25 cellular contexts compared by ENCODE assay signal in the genomic region with DNA sequence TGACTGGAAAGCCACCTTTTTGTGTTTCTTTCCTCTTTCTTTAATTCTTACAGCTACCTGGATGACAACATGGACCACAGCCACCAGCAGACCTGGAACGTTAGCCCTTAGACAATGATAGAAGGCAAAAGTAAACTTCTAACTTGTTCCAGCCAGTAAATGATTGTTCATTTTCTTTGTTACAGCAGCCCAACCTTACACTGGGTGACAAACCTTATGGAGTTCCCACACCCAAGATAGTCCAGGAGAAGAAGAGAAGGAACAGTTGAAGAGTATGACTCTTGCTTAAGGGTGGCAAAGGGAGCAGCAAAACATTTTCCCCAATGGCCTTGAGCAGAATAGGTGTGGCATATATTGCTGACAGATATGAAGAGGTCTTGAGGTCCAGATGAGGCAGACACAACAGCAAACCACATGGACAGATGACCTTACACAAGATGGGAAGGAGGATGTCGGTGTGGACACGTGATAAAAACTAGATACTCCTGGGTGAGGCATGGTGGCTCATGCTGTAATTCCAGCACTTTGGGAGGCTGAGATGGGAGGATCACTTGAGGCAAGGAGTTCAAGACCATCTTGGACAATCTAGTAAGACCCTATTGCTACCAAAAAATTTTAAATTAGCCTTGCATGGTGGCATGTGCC.
"Had no signal": no experiment of that assay in that cellular context is flagged by ENCODE, and none has a peak within 500 bp of the region (broad histone marks: within the 10 kb centered on the region; RNA-seq: fewer than 3 reads in every experiment).

No MANE protein-coding gene starts in this region.

- ATAC-seq: activated CD8-positive, alpha-beta memory T cell treated with anti-CD3 and anti-CD28 coated beads, Interleukin-2, amount 10 ng/mL, durations not matched to agents 7 days and 5 days; activated CD8-positive, alpha-beta T cell treated with anti-CD3 and anti-CD28 coated beads for 36 hours; activated naive CD8-positive, alpha-beta T cell treated with anti-CD3 and anti-CD28 coated beads, Interleukin-2, amount 50 U/mL, for 24 hours; body of pancreas; T-cell had no signal

- H3K27ac ChIP-seq: body of pancreas, prostate gland, right atrium auricular region, WERI-Rb-1 had no signal

- H3K4me1 ChIP-seq: prostate gland, right atrium auricular region had no signal

- H3K4me3 Mint-ChIP-seq: activated CD4-positive, alpha-beta T cell treated with anti-CD3 and anti-CD28 coated beads, Interleukin-2, amount 10 ng/mL, durations not matched to agents 7 days and 5 days; activated CD8-positive, alpha-beta memory T cell treated with anti-CD3 and anti-CD28 coated beads, Interleukin-2, amount 10 ng/mL, durations not matched to agents 7 days and 5 days; activated CD8-positive, alpha-beta T cell treated with anti-CD3 and anti-CD28 coated beads for 36 hours; activated naive CD8-positive, alpha-beta T cell treated with anti-CD3 and anti-CD28 coated beads, Interleukin-2, amount 50 U/mL, for 24 hours; dendritic cell treated with granulocyte-macrophage colony-stimulating factor and Interleukin-4, amounts not matched to agents 40 ng/mL and 50 ng/mL, for 4 days; memory B cell; nephron progenitor cell; T-cell; T-helper 2 cell treated with Interferon-gamma antibody and Interleukin-4, amounts not matched to agents 5 μg/mL and 100 μg/mL, for 36 hours had no signal

- DNase-seq: activated CD4-positive, alpha-beta T cell treated with anti-CD3 and anti-CD28 coated beads, Interleukin-2, amount 10 ng/mL, durations not matched to agents 7 days and 5 days; activated CD4-positive, CD25-positive, alpha-beta regulatory T cell treated with anti-CD3 and anti-CD28 coated beads, Interleukin-2, amount 50 U/mL, for 72 hours; activated CD8-positive, alpha-beta memory T cell treated with anti-CD3 and anti-CD28 coated beads, Interleukin-2, amount 10 ng/mL, durations not matched to agents 7 days and 5 days; activated CD8-positive, alpha-beta T cell treated with anti-CD3 and anti-CD28 coated beads for 36 hours; activated effector memory CD4-positive, alpha-beta T cell treated with anti-CD3 and anti-CD28 coated beads, Interleukin-2, amount 50 U/mL, for 16 hours; activated naive CD4-positive, alpha-beta T cell treated with anti-CD3 and anti-CD28 coated beads, Interleukin-2, amount 50 U/mL, for 16 hours; activated naive CD8-positive, alpha-beta T cell treated with anti-CD3 and anti-CD28 coated beads, Interleukin-2, amount 50 U/mL, for 24 hours; activated T-cell treated with anti-CD3 and anti-CD28 coated beads for 4 hours; body of pancreas; effector CD8-positive, alpha-beta T cell; erythroblast; foreskin melanocyte; glutamatergic neuron; hippocampal formation; nephron progenitor cell; occipital lobe; stimulated activated CD4-positive, alpha-beta T cell treated with anti-CD3 and anti-CD28 coated beads, Interleukin-4, amount 100 ng/mL, for 24 hours; stimulated activated naive CD4-positive, alpha-beta T cell treated with Interleukin-2 at 50 U/mL for 16 hours; T-cell; WERI-Rb-1 had no signal

- H3K27ac Mint-ChIP-seq: activated CD4-positive, alpha-beta T cell treated with anti-CD3 and anti-CD28 coated beads, Interleukin-2, amount 10 ng/mL, durations not matched to agents 7 days and 5 days; activated CD8-positive, alpha-beta memory T cell treated with anti-CD3 and anti-CD28 coated beads, Interleukin-2, amount 10 ng/mL, durations not matched to agents 7 days and 5 days; activated CD8-positive, alpha-beta T cell treated with anti-CD3 and anti-CD28 coated beads for 36 hours; activated naive CD8-positive, alpha-beta T cell treated with anti-CD3 and anti-CD28 coated beads, Interleukin-2, amount 50 U/mL, for 24 hours; dendritic cell treated with granulocyte-macrophage colony-stimulating factor and Interleukin-4, amounts not matched to agents 40 ng/mL and 50 ng/mL, for 4 days; memory B cell; nephron progenitor cell; T-cell; T-helper 2 cell treated with Interferon-gamma antibody and Interleukin-4, amounts not matched to agents 5 μg/mL and 100 μg/mL, for 36 hours had no signal

- H3K4me3 ChIP-seq: body of pancreas, prostate gland, right atrium auricular region had no signal

- H3K27me3 ChIP-seq: body of pancreas, right atrium auricular region had no signal

- H3K4me1 Mint-ChIP-seq: activated CD8-positive, alpha-beta memory T cell treated with anti-CD3 and anti-CD28 coated beads, Interleukin-2, amount 10 ng/mL, durations not matched to agents 7 days and 5 days; activated naive CD8-positive, alpha-beta T cell treated with anti-CD3 and anti-CD28 coated beads, Interleukin-2, amount 50 U/mL, for 24 hours; memory B cell had no signal

- H3K9me3 ChIP-seq: body of pancreas, prostate gland had no signal

- H3K36me3 ChIP-seq: prostate gland, right atrium auricular region, WERI-Rb-1 had no signal
